In genomic region chr17:3887394-3887793, GRCh38 we compare ENCODE assay signal across 13 cellular contexts. TPM values are rescaled to one million over a fixed set of nuclear protein-coding genes. Genes with fewer than 3 reads are reported as not detected.
A peak's percentile ranks its signal among the peaks of the same experiment; 100 is the strongest.
DNase-seq lines count a peak whose midpoint lies in the region; ATAC-seq and TF ChIP-seq lines count a peak whose summit lies in the region.
"Had no signal": no experiment of that assay in that cellular context is flagged by ENCODE, and none has a peak within 500 bp of the region (broad histone marks: within the 10 kb centered on the region; RNA-seq: fewer than 3 reads in every experiment).

No MANE protein-coding gene starts in this region.

- H3K4me1 ChIP-seq in PC-3 (ENCODE audit: insufficient read depth, low read length): peaks cover 47% of the 10 kb centered on the region
- peaks cover 47 to 75% of the 10 kb centered on the region in 2 experiments for H3K4me1 ChIP-seq in neutrophil (ENCODE audit: control insufficient read depth in 1 of 2, insufficient read depth in 1 of 2, low read depth in 1 of 2, low read length in 1 of 2)

- H3K4me2 ChIP-seq in PC-3 (ENCODE audit: low read length): 0 out of 2 replicates have a peak overlapping the region, but pooled peaks have one; percentile 69

- CTCF ChIA-PET in PC-3 (lab: Charles Lee): no interaction called here

- H3K36me3 ChIP-seq in PC-3 (ENCODE audit: low read depth, low read length) (no peaks in the 10 kb centered on the region; the same call in 1 of the 2 replicates), neutrophil (peaks cover 31% of the 10 kb centered on the region)

- H3K79me2 ChIP-seq in PC-3 (ENCODE audit: low read length): peaks cover 45% of the 10 kb centered on the region

- DNase-seq in PC-3: no peak
- no peak for DNase-seq in retina
- DNase-seq in NCI-H82 (lab: John Stamatoyannopoulos, UW): no peak
- DNase-seq: endodermal cell, NCI-H187 treated with DMSO at 0.1 percent for 48 hours, RPMI8226 had no signal

- TF ChIP-seq CTCF in C4-2B (conservative IDR thresholded peaks at IDR 0.05) (no peak), PC-3 (conservative IDR thresholded peaks at IDR 0.05; ENCODE audit: low read depth, low read length) (no peak), neutrophil (IDR thresholded peaks at IDR 0.05) (no peak)

- H3K9me2 ChIP-seq in PC-3 (replicated peaks; ENCODE audit: low read length): no peaks in the 10 kb centered on the region

- H4K20me1 ChIP-seq in PC-3 (ENCODE audit: low read length): no peaks in the 10 kb centered on the region

- H3K9me3 ChIP-seq in PC-3 (ENCODE audit: low read length): no peaks in the 10 kb centered on the region
- H3K9me3 ChIP-seq in neutrophil: no peaks in the 10 kb centered on the region
- H3K9me3 ChIP-seq: psoas muscle had no signal

- no peak overlapping the region for H3K9ac ChIP-seq in PC-3 (ENCODE audit: low read length)

- no peaks in the 10 kb centered on the region for H3F3A ChIP-seq in PC-3 (ENCODE audit: low read length, unreplicated experiment)

- no TSS peak for BruUV-seq in PC-3 (replicated peaks; lab: Mats Ljungman, UMichigan)

- intact Hi-C loops in PC-3 (cut with micrococcal nuclease): no loop called here

- no peak overlapping the region for H2AFZ ChIP-seq in PC-3 (ENCODE audit: low read length)

- H3K27me3 ChIP-seq in PC-3 (ENCODE audit: low read length) (no peaks in the 10 kb centered on the region), neutrophil (peaks cover 5% of the 10 kb centered on the region)

- POLR2A ChIA-PET in PC-3 (lab: Charles Lee; ENCODE audit: unreplicated experiment): no interaction called here

- ATAC-seq in PC-3 (no peak), HG02840 (IDR thresholded peaks at IDR 0.05; ENCODE audit: low FRiP score, unreplicated experiment) (no peak), HG03139 (IDR thresholded peaks at IDR 0.05; ENCODE audit: unreplicated experiment) (no peak)
- ATAC-seq: GM23338, psoas muscle had no signal

- H3K4me3 ChIP-seq in PC-3 (ENCODE audit: low read length): no peak overlapping the region
- H3K4me3 ChIP-seq in neutrophil (ENCODE audit: low read depth in 1 of 2, low read length in 1 of 2): peak overlapping the region; percentile 49 to 64

- H3K27ac ChIP-seq in C4-2B: peak overlapping the region; percentile 90
- H3K27ac ChIP-seq in PC-3 (ENCODE audit: low read length): peak overlapping the region; percentile 81; the same call in 1 of the 2 replicates
- peak overlapping the region; percentile 60 for H3K27ac ChIP-seq in cingulate gyrus (ENCODE audit: low read depth, low read length)
- peak overlapping the region; percentile 95 for H3K27ac ChIP-seq in neutrophil

RNA-seq across cellular contexts. Expression of gene CAMKK1, which starts 5.5 kb away (rescaled TPM):
- total RNA-seq in PC-3 (2014; rRNA removed): 10.1 and 12.4 TPM in 2 replicates

RNA-seq across cellular contexts. Expression of gene P2RX1, which starts 28.9 kb away (rescaled TPM):
- total RNA-seq in PC-3 (2014; rRNA removed): not detected in 2 replicates
- total RNA-seq: endodermal cell had no signal

RNA-seq across cellular contexts. Expression of gene NCBP3, which starts 41.3 kb away (rescaled TPM):
- total RNA-seq in PC-3 (2014; rRNA removed): 17.3 and 21.0 TPM in 2 replicates
